In genomic region chr14:50038398-50039119, GRCh38 we compare ENCODE assay signal across 8 cellular contexts.
DNase-seq lines count a peak whose midpoint lies in the region; ATAC-seq, FAIRE-seq and TF ChIP-seq lines count a peak whose summit lies in the region.

No MANE protein-coding gene starts in this region.

- H4K20me1 ChIP-seq in PC-3 (ENCODE audit: low read length), result no peaks in the 10 kb centered on the region

- H3K27ac ChIP-seq in PC-3 (ENCODE audit: low read length), result peak overlapping the region; percentile 90
- peak overlapping the region in 2 of 5 donors; percentile 17 to 74 for H3K27ac ChIP-seq in adrenal gland
- H3K27ac ChIP-seq in mesendoderm (ENCODE audit: low read depth, low read length), result no peak overlapping the region

- no peak for TF ChIP-seq POLR2A in adrenal gland (IDR thresholded peaks at IDR 0.05)

- no peak overlapping the region for H4K5ac ChIP-seq in mesendoderm (ENCODE audit: low read length)

- H3K9ac ChIP-seq in PC-3 (ENCODE audit: low read length) (peak overlapping the region; percentile 73), mesendoderm (ENCODE audit: low read length) (no peak overlapping the region)

- intact Hi-C loops in PC-3 (cut with micrococcal nuclease), result loop anchor here (1.0 kb wide), 1 partner anchor 14 kb away; no protein-coding TSS in a partner anchor
- intact Hi-C loops in adrenal gland (cut with DNase I), result no loop called here

- no peak overlapping the region for H2BK120ac ChIP-seq in mesendoderm (ENCODE audit: low read depth, low read length)

- H3K27me3 ChIP-seq in PC-3 (ENCODE audit: low read length), result no peaks in the 10 kb centered on the region
- H3K27me3 ChIP-seq in adrenal gland, result no peaks in the 10 kb centered on the region
- no peaks in the 10 kb centered on the region for H3K27me3 ChIP-seq in mesendoderm (ENCODE audit: insufficient read depth, low read length, poor library complexity)

- no peak overlapping the region for H3K23ac ChIP-seq in mesendoderm (ENCODE audit: low read length)

- H3K79me2 ChIP-seq in PC-3 (ENCODE audit: low read length) (no peaks in the 10 kb centered on the region), mesendoderm (ENCODE audit: control insufficient read depth, insufficient read depth, low read length) (no peaks in the 10 kb centered on the region)

- FAIRE-seq in urothelium cell line (lab: Jason Lieb, UNC), result no peak

- peak; percentile 81 for DNase-seq in activated naive CD4-positive, alpha-beta T cell treated with Interleukin-2 at 50 U/mL for 16 hours
- DNase-seq in activated naive CD4-positive, alpha-beta T cell (lab: John Stamatoyannopoulos, UW), result no peak
- DNase-seq in PC-3 (peak; percentile 98), adrenal gland (peak in 6 of 7 donors; percentile 25 to 64 (median 52)), mesendoderm (peak; percentile 55), urothelium cell line (ENCODE audit: low spot score) (peak; percentile 62), NCI-H2029 treated with DMSO at 0.1 percent for 48 hours (lab: John Stamatoyannopoulos, UW) (no peak)

- 76 to 91% (median 80%) methylated on average over 4 of the region's 4 CpGs for WGBS in adrenal gland, 4 donors
- WGBS in mesendoderm (ENCODE audit: extremely low coverage, insufficient coverage, low lambda C conversion rate), result no CpG with 5 or more reads among the region's 4 CpGs

- no peak overlapping the region for H2AK5ac ChIP-seq in mesendoderm (ENCODE audit: low read length)

- no peak overlapping the region for H2AFZ ChIP-seq in PC-3 (ENCODE audit: low read length)

- no peak overlapping the region for H2BK5ac ChIP-seq in mesendoderm (ENCODE audit: low read length)

- ATAC-seq in HG02884 (IDR thresholded peaks at IDR 0.05; ENCODE audit: unreplicated experiment), result peak; percentile 77
- ATAC-seq in PC-3, result peak; percentile 71

- CTCF ChIA-PET in PC-3 (lab: Charles Lee), result interaction anchor here (0.5 to 1.3 kb wide), 6 partner anchors 24 to 186 kb away, joined by 3 to 12 read pairs (median 4); partner anchors contain the start of genes ARF6 and NEMF

- H3K4me1 ChIP-seq in PC-3 (ENCODE audit: insufficient read depth, low read length) (peaks cover 44% of the 10 kb centered on the region), adrenal gland (replicated peaks in 1 of 2) (peaks cover 0 to 10% of the 10 kb centered on the region in 2 donors), mesendoderm (ENCODE audit: control insufficient read depth, low read depth, low read length) (no peaks in the 10 kb centered on the region)

- no peaks in the 10 kb centered on the region for H3K9me3 ChIP-seq in PC-3 (ENCODE audit: low read length)
- H3K9me3 ChIP-seq in adrenal gland (replicated peaks in 1 of 3), result no peaks in the 10 kb centered on the region

- no peak overlapping the region for H3K4ac ChIP-seq in mesendoderm (ENCODE audit: low read depth, low read length)

- H3K18ac ChIP-seq in mesendoderm (ENCODE audit: low read length), result no peak overlapping the region

- no peak overlapping the region for H4K8ac ChIP-seq in mesendoderm (ENCODE audit: low read depth, low read length)

- no peak overlapping the region for H2BK15ac ChIP-seq in mesendoderm (replicated peaks; ENCODE audit: low read depth)

- BruUV-seq in PC-3 (replicated peaks; lab: Mats Ljungman, UMichigan), result no TSS peak

- POLR2A ChIA-PET in PC-3 (lab: Charles Lee; ENCODE audit: unreplicated experiment), result interaction anchor here (0.6 to 1.1 kb wide), 4 partner anchors 15 to 346 kb away, joined by 4 to 10 read pairs (median 4); no protein-coding TSS in a partner anchor

- H3K56ac ChIP-seq in mesendoderm (ENCODE audit: low read length), result no peak overlapping the region

- H3K4me3 ChIP-seq in PC-3 (ENCODE audit: low read length) (no peak overlapping the region), adrenal gland (no peak overlapping the region), mesendoderm (ENCODE audit: low read length) (no peak overlapping the region)

- 0 out of 2 replicates have a peak, but pooled peaks have one; percentile 30 for TF ChIP-seq CTCF in PC-3 (conservative IDR thresholded peaks at IDR 0.05; ENCODE audit: low read depth, low read length)
- TF ChIP-seq CTCF in adrenal gland (IDR thresholded peaks at IDR 0.05), result no peak

- H3K4me2 ChIP-seq in PC-3 (ENCODE audit: low read length) (peak overlapping the region; percentile 68), mesendoderm (ENCODE audit: low read length) (no peak overlapping the region)

- H3K79me1 ChIP-seq in mesendoderm (ENCODE audit: low read length), result no peaks in the 10 kb centered on the region

- no peaks in the 10 kb centered on the region for H3K36me3 ChIP-seq in PC-3 (ENCODE audit: low read depth, low read length)
- no peaks in the 10 kb centered on the region for H3K36me3 ChIP-seq in adrenal gland (replicated peaks in 1 of 2)
- no peaks in the 10 kb centered on the region for H3K36me3 ChIP-seq in mesendoderm (ENCODE audit: control insufficient read depth, insufficient read depth, low read length)

- no peaks in the 10 kb centered on the region for H3K9me2 ChIP-seq in PC-3 (replicated peaks; ENCODE audit: low read length)

- peaks cover 19% of the 10 kb centered on the region for H3F3A ChIP-seq in PC-3 (ENCODE audit: low read length, unreplicated experiment)

Comparison
In these comparisons a context has a peak if more than half of its experiments do, and no peak if none do; other contexts are left out.
1. DNase-seq: peak in activated naive CD4-positive, alpha-beta T cell treated with Interleukin-2 at 50 U/mL for 16 hours (single experiment), PC-3 (single experiment), adrenal gland (6 of 7), mesendoderm (single experiment) and urothelium cell line (single experiment); none in activated naive CD4-positive, alpha-beta T cell (0 of 4) and NCI-H2029 treated with DMSO at 0.1 percent for 48 hours (single experiment).